ENCODE assay signal across 20 cellular contexts in the genomic region with DNA sequence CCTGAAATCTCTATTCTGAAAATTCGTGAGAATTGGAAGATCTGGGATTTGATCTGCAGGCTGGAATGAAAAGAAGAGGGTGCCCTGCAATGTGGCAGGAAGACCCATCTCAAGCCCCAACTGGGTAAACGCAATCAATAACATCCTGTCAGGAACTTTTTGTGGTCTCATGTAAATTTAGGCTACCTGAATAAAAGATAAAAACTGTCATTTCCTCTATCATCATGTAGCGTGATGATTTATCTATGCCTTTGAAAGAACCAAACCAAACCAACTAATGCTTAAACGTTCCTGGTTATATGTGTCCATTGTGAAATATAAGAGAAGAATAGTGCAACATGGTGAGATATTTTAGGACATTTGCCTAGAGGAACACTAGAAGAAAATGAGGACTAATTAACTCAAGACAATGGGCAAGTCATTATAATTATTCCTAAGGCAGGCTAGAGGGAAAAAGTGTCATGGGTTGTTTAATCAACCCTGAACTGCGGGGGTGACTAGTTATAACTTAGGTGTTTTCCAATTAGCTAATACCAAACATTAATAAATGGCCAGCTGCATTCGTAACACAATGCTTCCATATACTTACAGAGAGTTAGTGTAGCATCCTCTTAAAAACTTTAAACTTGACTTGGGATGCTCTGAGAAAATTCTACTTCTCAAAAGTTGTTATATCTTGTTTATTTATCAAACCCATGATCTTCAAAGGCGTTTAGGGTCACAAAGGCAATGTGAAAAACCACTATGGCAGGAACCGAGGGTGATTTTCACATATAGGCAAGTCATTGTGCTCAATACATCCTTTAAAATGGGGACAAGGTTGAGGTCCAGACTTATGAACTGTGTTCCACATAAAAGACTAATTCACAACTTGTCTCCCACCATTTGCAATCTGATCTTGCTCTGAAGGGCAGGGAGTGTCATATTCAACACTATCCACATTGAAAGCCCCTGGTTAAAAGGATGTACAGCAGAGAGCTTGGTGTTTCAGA. TPM values are rescaled to one million over a fixed set of nuclear protein-coding genes. Genes with fewer than 3 reads are reported as not detected.
A peak's percentile ranks its signal among the peaks of the same experiment; 100 is the strongest.
DNase-seq lines count a peak whose midpoint lies in the region; ATAC-seq and TF ChIP-seq lines count a peak whose summit lies in the region.
"Had no signal": no experiment of that assay in that cellular context is flagged by ENCODE, and none has a peak within 500 bp of the region (broad histone marks: within the 10 kb centered on the region; RNA-seq: fewer than 3 reads in every experiment).

No MANE protein-coding gene starts in this region.

- no peak for DNase-seq in activated naive CD4-positive, alpha-beta T cell treated with anti-CD3 and anti-CD28 coated beads for 36 hours
- no peak for DNase-seq in activated naive CD4-positive, alpha-beta T cell (lab: John Stamatoyannopoulos, UW)
- DNase-seq in central memory CD4-positive, alpha-beta T cell = peak; percentile 36
- DNase-seq in neuronal stem cell (ENCODE audit: low spot score) = no peak
- DNase-seq in NCI-H446 (lab: John Stamatoyannopoulos, UW) = no peak
- no peak for DNase-seq in aorta
- no peak for DNase-seq in HFFc6
- DNase-seq: activated CD4-positive, CD25-positive, alpha-beta regulatory T cell treated with anti-CD3 and anti-CD28 coated beads, Interleukin-2, amount 50 U/mL, for 72 hours; activated gamma-delta T cell; DMS153; endodermal cell; H7; left cardiac atrium; NCI-H187; NCI-H226; T1000 had no signal

- no peak overlapping the region for H3K4me2 ChIP-seq in neuronal stem cell (ENCODE audit: insufficient read depth, low read length, poor library complexity, severe bottlenecking)

- H2AFZ ChIP-seq in neuronal stem cell (ENCODE audit: low read length) = peak overlapping the region; percentile 24

- peaks cover 24% of the 10 kb centered on the region for H3K4me1 Mint-ChIP-seq in activated naive CD4-positive, alpha-beta T cell treated with anti-CD3 and anti-CD28 coated beads for 36 hours (ENCODE audit: low read depth)
- H3K4me1 Mint-ChIP-seq in HFFc6 (ENCODE audit: low read depth) = no peaks in the 10 kb centered on the region

- no peak overlapping the region for H2AK5ac ChIP-seq in neuronal stem cell (ENCODE audit: low read depth, low read length)

- H2BK120ac ChIP-seq in neuronal stem cell (ENCODE audit: low read depth, low read length) = no peak overlapping the region

- WGBS in neuronal stem cell (ENCODE audit: extremely low coverage in 2 of 2, insufficient read length in 2 of 2, insufficient replicate concordance in 1 of 2), 2 donors = no CpG with 5 or more reads among the region's 8 CpGs
- 75 to 76% methylated on average over 8 of the region's 8 CpGs for WGBS in aorta, 2 donors

- H4K91ac ChIP-seq in neuronal stem cell (ENCODE audit: low read depth, low read length, poor library complexity) = no peak overlapping the region

- no peak overlapping the region for H2BK15ac ChIP-seq in neuronal stem cell (ENCODE audit: low read length)

- H3K27ac Mint-ChIP-seq in activated naive CD4-positive, alpha-beta T cell treated with anti-CD3 and anti-CD28 coated beads for 36 hours = peak overlapping the region; percentile 32
- no peak overlapping the region for H3K27ac Mint-ChIP-seq in HFFc6
- H3K27ac Mint-ChIP-seq: endodermal cell had no signal

- H3K4me3 Mint-ChIP-seq in activated naive CD4-positive, alpha-beta T cell treated with anti-CD3 and anti-CD28 coated beads for 36 hours = no peak overlapping the region
- no peak overlapping the region for H3K4me3 Mint-ChIP-seq in HFFc6
- H3K4me3 Mint-ChIP-seq: endodermal cell, IgD-negative memory B cell had no signal

- H3K9me3 ChIP-seq in neuronal stem cell (replicated peaks in 1 of 2; ENCODE audit: control insufficient read depth in 2 of 2, insufficient read depth in 1 of 2, low read depth in 1 of 2, low read length in 2 of 2) (no peaks in the 10 kb centered on the region), aorta (ENCODE audit: control insufficient read depth, low read length) (no peaks in the 10 kb centered on the region)

- H3K27me3 ChIP-seq in neuronal stem cell (ENCODE audit: control insufficient read depth in 3 of 3, insufficient read depth in 3 of 3, low read depth in 1 of 3, low read length in 3 of 3) = peaks cover 0 to 2% (median 0%) of the 10 kb centered on the region in 3 experiments
- H3K27me3 ChIP-seq in aorta (ENCODE audit: control insufficient read depth in 1 of 2, insufficient read depth in 2 of 2, low read length in 1 of 2) = peaks cover 0 to 2% of the 10 kb centered on the region in 2 donors

- H3K4me1 ChIP-seq in neuronal stem cell (ENCODE audit: control insufficient read depth in 2 of 2, insufficient read depth in 1 of 2, low read depth in 1 of 2, low read length in 2 of 2) (peaks cover 6 to 15% of the 10 kb centered on the region in 2 donors), aorta (ENCODE audit: control insufficient read depth in 1 of 2, insufficient read depth in 2 of 2, low read length in 2 of 2) (no peaks in the 10 kb centered on the region)

- no peak overlapping the region for H3K4me3 ChIP-seq in neuronal stem cell (ENCODE audit: low read length in 2 of 2)
- no peak overlapping the region for H3K4me3 ChIP-seq in aorta (ENCODE audit: low read length in 2 of 2)
- H3K4me3 ChIP-seq: SK-N-MC had no signal

- intact Hi-C loops in activated naive CD4-positive, alpha-beta T cell treated with anti-CD3 and anti-CD28 coated beads for 36 hours (cut with micrococcal nuclease) = loop anchor here (1.0 to 10.0 kb wide), 3 partner anchors 23 to 949 kb away; no protein-coding TSS in a partner anchor
- intact Hi-C loops in aorta (cut with DNase I) = no loop called here

- H3K36me3 ChIP-seq in neuronal stem cell (replicated peaks in 1 of 2; ENCODE audit: control insufficient read depth in 2 of 2, insufficient read depth in 2 of 2, low read length in 2 of 2) (no peaks in the 10 kb centered on the region), aorta (ENCODE audit: control insufficient read depth in 1 of 2, insufficient read depth in 2 of 2, low read length in 1 of 2) (no peaks in the 10 kb centered on the region)

- H3K14ac ChIP-seq in neuronal stem cell (ENCODE audit: low read length) = no peak overlapping the region

- no peaks in the 10 kb centered on the region for H3K27me3 Mint-ChIP-seq in activated naive CD4-positive, alpha-beta T cell treated with anti-CD3 and anti-CD28 coated beads for 36 hours (ENCODE audit: low read depth)
- H3K27me3 Mint-ChIP-seq in HFFc6 (ENCODE audit: insufficient read depth) = peaks cover 7% of the 10 kb centered on the region; the same call in 1 of the 2 replicates

- no peak overlapping the region for H2BK5ac ChIP-seq in neuronal stem cell (ENCODE audit: low read length)

- H3K36me3 Mint-ChIP-seq in activated naive CD4-positive, alpha-beta T cell treated with anti-CD3 and anti-CD28 coated beads for 36 hours (ENCODE audit: low read depth) = no peaks in the 10 kb centered on the region
- no peaks in the 10 kb centered on the region for H3K36me3 Mint-ChIP-seq in HFFc6 (ENCODE audit: low read depth)
- H3K36me3 Mint-ChIP-seq: IgD-negative memory B cell had no signal

- H4K8ac ChIP-seq in neuronal stem cell (ENCODE audit: low read depth, low read length) = no peak overlapping the region

- no peak for TF ChIP-seq CTCF in HFFc6 (IDR thresholded peaks at IDR 0.05)

- CTCF ChIA-PET in activated naive CD4-positive, alpha-beta T cell treated with anti-CD3 and anti-CD28 coated beads for 36 hours (lab: Charles Lee) = no interaction called here

- peak; percentile 61 for ATAC-seq in HG02981 (IDR thresholded peaks at IDR 0.05; ENCODE audit: unreplicated experiment)
- ATAC-seq in aorta (ENCODE audit: low FRiP score) = no peak
- ATAC-seq: left cardiac atrium had no signal

- H3K9ac ChIP-seq in neuronal stem cell (ENCODE audit: low read depth, low read length, poor library complexity) = no peak overlapping the region

- no peak overlapping the region for H3K27ac ChIP-seq in neuronal stem cell (replicated peaks; ENCODE audit: low read length)
- H3K27ac ChIP-seq in aorta (ENCODE audit: low read depth in 1 of 2, low read length in 2 of 2) = no peak overlapping the region
- H3K27ac ChIP-seq: C4-2B, SK-N-MC had no signal

- H3K79me1 ChIP-seq in neuronal stem cell (ENCODE audit: low read depth, low read length) = no peaks in the 10 kb centered on the region

- no peak overlapping the region for H3K4ac ChIP-seq in neuronal stem cell (ENCODE audit: low read length)

- no peaks in the 10 kb centered on the region for H3K9me3 Mint-ChIP-seq in activated naive CD4-positive, alpha-beta T cell treated with anti-CD3 and anti-CD28 coated beads for 36 hours
- H3K9me3 Mint-ChIP-seq in HFFc6 = no peaks in the 10 kb centered on the region
- H3K9me3 Mint-ChIP-seq: endodermal cell had no signal

- no peak overlapping the region for H3K18ac ChIP-seq in neuronal stem cell (ENCODE audit: low read length)

- no peak overlapping the region for H3K23ac ChIP-seq in neuronal stem cell (ENCODE audit: low read depth, low read length, poor library complexity)

- no peak overlapping the region for H2BK12ac ChIP-seq in neuronal stem cell (ENCODE audit: low read length)

RNA-seq across cellular contexts. Expression of a gene that starts 48.6 kb away (rescaled TPM):
- 10 to 100 TPM; 24.9 to 26.2 TPM for total RNA-seq in activated naive CD4-positive, alpha-beta T cell treated with anti-CD3 and anti-CD28 coated beads for 36 hours
- 20.4 TPM for polyA plus RNA-seq in neuronal stem cell (2013, experiment 1 of 2)
- 21.1 TPM for polyA plus RNA-seq in neuronal stem cell (2013, experiment 2 of 2)
- total RNA-seq in aorta = 10 to 100 TPM; 13.2 to 15.3 TPM
- 1 to 10 TPM; 7.5 to 9.1 TPM for polyA plus RNA-seq in aorta
- total RNA-seq in HFFc6 (2021; fragmentation: NEBNext Ultra II Directional; extraction: Animal tissue kit (Norgen Biotek cat#: 25700)) = 10 to 100 TPM; 13.7 to 19.2 (median 16.5) TPM
